ENCODE assay signal across 8 cellular contexts in the genomic region with DNA sequence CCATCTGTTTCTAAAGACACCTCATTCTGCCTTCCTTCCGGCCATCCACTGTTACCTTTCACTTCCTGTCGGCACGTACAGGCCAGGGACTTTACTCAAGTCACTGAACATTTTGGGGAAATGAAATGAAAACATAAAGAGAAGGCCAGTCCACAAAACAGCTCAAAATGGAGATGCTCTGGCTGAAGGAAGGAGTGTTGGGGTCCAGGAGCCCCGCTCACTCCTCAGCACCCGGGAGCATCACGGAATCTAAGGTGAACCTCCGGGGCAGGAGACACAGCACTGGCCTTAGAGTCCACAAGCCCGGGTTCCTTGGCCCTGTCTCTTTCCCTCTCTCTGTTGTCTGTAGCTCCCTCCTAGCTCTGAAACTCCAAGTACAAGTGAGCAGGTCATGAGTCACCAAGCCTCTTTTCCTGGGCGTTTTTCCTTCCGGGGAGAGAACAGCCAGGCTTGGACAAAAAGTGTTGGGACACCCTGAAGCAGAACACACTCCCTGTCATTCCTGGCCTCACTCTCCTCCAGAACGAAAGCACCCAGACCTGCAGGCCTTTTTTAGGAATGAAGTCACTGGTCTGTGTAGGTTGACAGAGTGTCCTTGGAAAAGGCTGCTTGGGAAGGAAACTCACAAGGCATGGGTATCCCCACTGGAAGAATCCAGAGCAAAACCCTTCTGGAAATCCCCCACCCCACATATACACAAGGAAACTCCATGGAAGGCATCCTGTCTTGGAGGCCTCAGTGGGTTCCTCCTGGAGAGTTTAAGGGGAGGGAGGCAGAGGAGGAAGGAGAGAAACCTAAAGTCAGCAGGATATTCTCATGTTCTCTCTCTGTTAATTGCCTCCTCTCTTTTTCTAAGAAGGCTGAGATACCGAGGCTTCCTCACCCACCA.
DNase-seq lines count a peak whose midpoint lies in the region; ATAC-seq and TF ChIP-seq lines count a peak whose summit lies in the region.

No MANE protein-coding gene starts in this region.

- TF ChIP-seq CTCF in right lobe of liver (IDR thresholded peaks at IDR 0.05) = no peak

- ATAC-seq in right lobe of liver = peak in 2 of 4 donors; percentile 6 to 7
- no peak for ATAC-seq in HG02610 (IDR thresholded peaks at IDR 0.05; ENCODE audit: unreplicated experiment)
- ATAC-seq in GM18909 (IDR thresholded peaks at IDR 0.05; ENCODE audit: poor library complexity, unreplicated experiment) = no peak
- ATAC-seq in HG03442 (IDR thresholded peaks at IDR 0.05; ENCODE audit: unreplicated experiment) = no peak

- H3K4me3 ChIP-seq in right lobe of liver = no peak overlapping the region
- no peak overlapping the region for H3K4me3 ChIP-seq in thymus (ENCODE audit: low read length)

- 73% methylated on average over 11 of the region's 12 CpGs for WGBS in right lobe of liver (ENCODE audit: insufficient coverage, low coverage, low lambda C conversion rate, missing lambda C conversion rate)
- WGBS in thymus = 94% methylated on average over 12 of the region's 12 CpGs

- intact Hi-C loops in right lobe of liver (cut with DNase I) = no loop called here

- H3K27ac ChIP-seq in caudate nucleus (ENCODE audit: low read depth, low read length) (peak overlapping the region; percentile 84), right lobe of liver (peak overlapping the region; percentile 18 to 40 (median 30)), thymus (ENCODE audit: low read depth) (peak overlapping the region; percentile 76)

- H3K4me1 ChIP-seq in right lobe of liver (peaks cover 0 to 22% (median 7%) of the 10 kb centered on the region in 4 donors), thymus (ENCODE audit: control insufficient read depth, insufficient read depth, low read length) (peaks cover 2% of the 10 kb centered on the region)

- H3K27me3 ChIP-seq in right lobe of liver = no peaks in the 10 kb centered on the region
- H3K27me3 ChIP-seq in thymus (ENCODE audit: control insufficient read depth, insufficient read depth) = no peaks in the 10 kb centered on the region

- DNase-seq in HT1080 (ENCODE audit: low read depth) = peak; percentile 89
- peak in 1 of 61 donors; percentile 25 for DNase-seq in caudate nucleus (lab: John Stamatoyannopoulos, UW)
- no peak for DNase-seq in right lobe of liver
- no peak for DNase-seq in inferior parietal cortex (ENCODE audit: extremely low spot score)

- TF ChIP-seq POLR2A in right lobe of liver (IDR thresholded peaks at IDR 0.05) = no peak

- H3K36me3 ChIP-seq in right lobe of liver (no peaks in the 10 kb centered on the region), thymus (ENCODE audit: control insufficient read depth, insufficient read depth) (no peaks in the 10 kb centered on the region)

- H3K9me3 ChIP-seq in right lobe of liver (no peaks in the 10 kb centered on the region), thymus (ENCODE audit: control insufficient read depth) (no peaks in the 10 kb centered on the region)

Comparison
In these comparisons a context has a peak if more than half of its experiments do, and no peak if none do; other contexts are left out.
1. H3K27ac ChIP-seq: peak in every context shown above with its lines; median percentile 84 in caudate nucleus; 76 in thymus; 30 in right lobe of liver.